ENCODE assay signal across 26 cellular contexts in genomic region chr4:138204507-138204906, GRCh38. TPM values are rescaled to one million over a fixed set of nuclear protein-coding genes. Genes with fewer than 3 reads are reported as not detected.
DNase-seq lines count a peak whose midpoint lies in the region; ATAC-seq lines count a peak whose summit lies in the region.
"Had no signal": no experiment of that assay in that cellular context is flagged by ENCODE, and none has a peak within 500 bp of the region (broad histone marks: within the 10 kb centered on the region; RNA-seq: fewer than 3 reads in every experiment).

No MANE protein-coding gene starts in this region.

- no peaks in the 10 kb centered on the region for H3K9me3 ChIP-seq in CD4-positive, alpha-beta memory T cell (ENCODE audit: control insufficient read depth in 1 of 2, low read length in 2 of 2)
- H3K9me3 ChIP-seq: colonic mucosa, tibial artery had no signal

- CTCF ChIA-PET in CD4-positive, alpha-beta memory T cell (lab: Charles Lee; ENCODE audit: partially characterized antibody): no interaction called here

- no peaks in the 10 kb centered on the region for H3K4me1 Mint-ChIP-seq in CD4-positive, alpha-beta memory T cell
- H3K4me1 Mint-ChIP-seq: activated naive CD4-positive, alpha-beta T cell treated with anti-CD3 and anti-CD28 coated beads, Interleukin-2, amount 50 U/mL, for 24 hours; stimulated activated naive CD8-positive, alpha-beta T cell treated with anti-CD3 and anti-CD28 coated beads, Interleukin-15, amount 100 ng/mL, for 72 hours had no signal

- DNase-seq in NCI-H1092 treated with DMSO at 0.1 percent for 48 hours (lab: John Stamatoyannopoulos, UW) (peak; percentile 56), NCI-H1092 (lab: John Stamatoyannopoulos, UW) (no peak), NCI-H1417 treated with DMSO at 0.1 percent for 48 hours (lab: John Stamatoyannopoulos, UW) (peak; percentile 88), NCI-H69 (lab: John Stamatoyannopoulos, UW) (peak; percentile 89), left colon (peak; percentile 27 to 32), caudate nucleus (lab: John Stamatoyannopoulos, UW) (no peak), glomerular visceral epithelial cell (ENCODE audit: extremely low spot score) (no peak)
- DNase-seq in CD4-positive, alpha-beta memory T cell: no peak
- DNase-seq: activated CD4-positive, alpha-beta memory T cell treated with anti-CD3 and anti-CD28 coated beads for 36 hours; activated CD4-positive, CD25-positive, alpha-beta regulatory T cell treated with anti-CD3 and anti-CD28 coated beads, Interleukin-2, amount 50 U/mL, for 72 hours; activated CD8-positive, alpha-beta memory T cell treated with anti-CD3 and anti-CD28 coated beads, Interleukin-2, amount 50 U/mL, for 4 hours; colonic mucosa; effector CD8-positive, alpha-beta T cell; KG1; kidney glomerular epithelial cell; NCI-H187 treated with DMSO at 0.1 percent for 48 hours; stimulated activated CD4-positive, alpha-beta T cell treated with anti-CD3 and anti-CD28 coated beads, Interleukin-1b, Interleukin-23, amount 100 ng/mL, for 48 hours; stimulated activated CD8-positive, alpha-beta memory T cell treated with anti-CD3 and anti-CD28 coated beads, Interleukin-4, amount 100 ng/mL, for 48 hours; stimulated activated naive CD8-positive, alpha-beta T cell treated with anti-CD3 and anti-CD28 coated beads, Interleukin-15, amount 100 ng/mL, for 72 hours; tibial artery had no signal

- peak; percentile 68 for ATAC-seq in left colon
- ATAC-seq: stimulated activated naive CD8-positive, alpha-beta T cell treated with anti-CD3 and anti-CD28 coated beads, Interleukin-15, amount 100 ng/mL, for 72 hours had no signal

- H3K27me3 Mint-ChIP-seq in CD4-positive, alpha-beta memory T cell: no peaks in the 10 kb centered on the region
- H3K27me3 Mint-ChIP-seq: activated CD4-positive, alpha-beta memory T cell treated with anti-CD3 and anti-CD28 coated beads for 36 hours; activated naive CD4-positive, alpha-beta T cell treated with anti-CD3 and anti-CD28 coated beads, Interleukin-2, amount 50 U/mL, for 24 hours; stimulated activated naive CD8-positive, alpha-beta T cell treated with anti-CD3 and anti-CD28 coated beads, Interleukin-15, amount 100 ng/mL, for 72 hours had no signal

- H3K4me1 ChIP-seq in CD4-positive, alpha-beta memory T cell (ENCODE audit: insufficient read depth, low read length): no peaks in the 10 kb centered on the region
- H3K4me1 ChIP-seq: colonic mucosa, tibial artery had no signal

- POLR2A ChIA-PET in CD4-positive, alpha-beta memory T cell (lab: Charles Lee; ENCODE audit: partially characterized antibody): no interaction called here

- no peak overlapping the region for H3K4me3 Mint-ChIP-seq in CD4-positive, alpha-beta memory T cell
- H3K4me3 Mint-ChIP-seq: activated CD4-positive, alpha-beta memory T cell treated with anti-CD3 and anti-CD28 coated beads for 36 hours; activated naive CD4-positive, alpha-beta T cell treated with anti-CD3 and anti-CD28 coated beads, Interleukin-2, amount 50 U/mL, for 24 hours; nephron; stimulated activated naive CD8-positive, alpha-beta T cell treated with anti-CD3 and anti-CD28 coated beads, Interleukin-15, amount 100 ng/mL, for 72 hours had no signal

- no peaks in the 10 kb centered on the region for H3K36me3 Mint-ChIP-seq in CD4-positive, alpha-beta memory T cell
- H3K36me3 Mint-ChIP-seq: activated CD4-positive, alpha-beta memory T cell treated with anti-CD3 and anti-CD28 coated beads for 36 hours; activated naive CD4-positive, alpha-beta T cell treated with anti-CD3 and anti-CD28 coated beads, Interleukin-2, amount 50 U/mL, for 24 hours had no signal

- H3K27me3 ChIP-seq in CD4-positive, alpha-beta memory T cell (ENCODE audit: insufficient read depth, low read length): no peaks in the 10 kb centered on the region
- H3K27me3 ChIP-seq: colonic mucosa, tibial artery had no signal

- no peak overlapping the region for H3K27ac Mint-ChIP-seq in CD4-positive, alpha-beta memory T cell
- H3K27ac Mint-ChIP-seq: activated CD4-positive, alpha-beta memory T cell treated with anti-CD3 and anti-CD28 coated beads for 36 hours; activated naive CD4-positive, alpha-beta T cell treated with anti-CD3 and anti-CD28 coated beads, Interleukin-2, amount 50 U/mL, for 24 hours; nephron; stimulated activated naive CD8-positive, alpha-beta T cell treated with anti-CD3 and anti-CD28 coated beads, Interleukin-15, amount 100 ng/mL, for 72 hours had no signal

- H3K36me3 ChIP-seq in CD4-positive, alpha-beta memory T cell (ENCODE audit: insufficient read depth, low read length): no peaks in the 10 kb centered on the region
- H3K36me3 ChIP-seq: colonic mucosa, tibial artery had no signal

- peaks cover 0 to 2% (median 0%) of the 10 kb centered on the region in 8 donors for H3K9me3 Mint-ChIP-seq in CD4-positive, alpha-beta memory T cell
- H3K9me3 Mint-ChIP-seq: activated CD4-positive, alpha-beta memory T cell treated with anti-CD3 and anti-CD28 coated beads for 36 hours; activated naive CD4-positive, alpha-beta T cell treated with anti-CD3 and anti-CD28 coated beads, Interleukin-2, amount 50 U/mL, for 24 hours; nephron had no signal

- intact Hi-C loops in left colon (cut with DNase I, micrococcal nuclease): no loop called here
- intact Hi-C loops in CD4-positive, alpha-beta memory T cell (cut with micrococcal nuclease): no loop called here

- no peak overlapping the region for H3K27ac ChIP-seq in CD4-positive, alpha-beta memory T cell (ENCODE audit: low read depth, low read length)
- H3K27ac ChIP-seq in caudate nucleus (ENCODE audit: low read depth, low read length): no peak overlapping the region
- H3K27ac ChIP-seq: 22Rv1, colonic mucosa, epithelial cell of prostate, tibial artery had no signal

- no peak overlapping the region for H3K4me3 ChIP-seq in CD4-positive, alpha-beta memory T cell (ENCODE audit: low read length in 2 of 2)
- H3K4me3 ChIP-seq: colonic mucosa, lung, smooth muscle cell, tibial artery had no signal

RNA-seq across cellular contexts. Expression of gene SLC7A11, which starts 37.6 kb away (rescaled TPM):
- 1 to 10 TPM; 1.9 to 4.1 TPM for total RNA-seq in left colon
- under 1 TPM; 0.78 to 0.93 TPM for total RNA-seq in CD4-positive, alpha-beta memory T cell
- not detected for polyA plus RNA-seq in CD4-positive, alpha-beta memory T cell

Comparison
In these comparisons a context has a peak if more than half of its experiments do, and no peak if none do; other contexts are left out.
1. DNase-seq: peak in NCI-H1092 treated with DMSO at 0.1 percent for 48 hours (single experiment), NCI-H1417 treated with DMSO at 0.1 percent for 48 hours (single experiment), NCI-H69 (single experiment) and left colon (2 of 2); none in NCI-H1092 (single experiment), CD4-positive, alpha-beta memory T cell (0 of 5), caudate nucleus (0 of 61) and glomerular visceral epithelial cell (single experiment).